Comparison of ENCODE assay signal across 8 cellular contexts in the genomic region with DNA sequence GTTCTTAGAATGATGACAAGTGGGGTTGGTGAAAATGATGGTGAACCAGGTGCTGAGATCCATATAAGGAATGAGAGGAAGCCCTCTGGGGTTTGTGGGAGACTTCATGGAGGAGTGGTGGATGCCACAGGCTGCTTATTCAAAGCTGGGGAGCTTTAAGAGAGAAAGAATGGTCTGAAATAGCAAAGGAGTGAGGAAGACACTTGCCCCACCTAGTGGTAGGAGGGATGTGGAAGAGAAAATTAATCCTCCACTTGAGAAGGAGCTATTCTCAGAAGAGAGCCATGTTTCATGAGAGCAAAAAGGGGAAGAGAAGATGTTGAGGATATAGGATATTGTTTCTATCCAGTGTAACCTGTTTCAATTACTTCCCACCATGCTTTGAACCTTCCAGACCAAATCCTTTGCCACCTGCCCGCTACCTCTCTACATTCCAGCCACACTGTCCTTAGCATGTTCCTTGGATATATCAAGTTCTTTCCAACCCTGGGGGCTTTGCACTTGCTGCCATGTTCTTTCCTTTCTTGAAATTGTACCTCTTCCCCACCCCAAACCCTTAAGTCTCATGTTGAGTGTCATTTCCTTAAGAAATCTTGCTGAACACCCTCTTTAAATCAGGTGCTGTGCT. TPM values are rescaled to one million over a fixed set of nuclear protein-coding genes. Genes with fewer than 3 reads are reported as not detected.
DNase-seq lines count a peak whose midpoint lies in the region; ATAC-seq lines count a peak whose summit lies in the region.

No MANE protein-coding gene starts in this region.

- peaks cover 4% of the 10 kb centered on the region for H3K27me3 Mint-ChIP-seq in activated CD4-positive, alpha-beta memory T cell treated with anti-CD3 and anti-CD28 coated beads, Interleukin-2, amount 10 ng/mL, durations not matched to agents 7 days and 5 days
- H3K27me3 Mint-ChIP-seq in activated CD4-positive, alpha-beta memory T cell treated with anti-CD3 and anti-CD28 coated beads for 36 hours = no peaks in the 10 kb centered on the region

- H3K4me3 Mint-ChIP-seq in activated CD4-positive, alpha-beta memory T cell treated with anti-CD3 and anti-CD28 coated beads, Interleukin-2, amount 10 ng/mL, durations not matched to agents 7 days and 5 days = no peak overlapping the region
- H3K4me3 Mint-ChIP-seq in activated CD4-positive, alpha-beta memory T cell treated with anti-CD3 and anti-CD28 coated beads for 36 hours = no peak overlapping the region

- ATAC-seq in HG03159 (IDR thresholded peaks at IDR 0.05; ENCODE audit: unreplicated experiment) (peak; percentile 72), HG03565 (IDR thresholded peaks at IDR 0.05; ENCODE audit: unreplicated experiment) (no peak), GM19035 (IDR thresholded peaks at IDR 0.05; ENCODE audit: unreplicated experiment) (no peak)

- no peaks in the 10 kb centered on the region for H3K9me3 Mint-ChIP-seq in activated CD4-positive, alpha-beta memory T cell treated with anti-CD3 and anti-CD28 coated beads, Interleukin-2, amount 10 ng/mL, durations not matched to agents 7 days and 5 days
- H3K9me3 Mint-ChIP-seq in activated CD4-positive, alpha-beta memory T cell treated with anti-CD3 and anti-CD28 coated beads for 36 hours = no peaks in the 10 kb centered on the region

- H3K36me3 Mint-ChIP-seq in activated CD4-positive, alpha-beta memory T cell treated with anti-CD3 and anti-CD28 coated beads, Interleukin-2, amount 10 ng/mL, durations not matched to agents 7 days and 5 days (ENCODE audit: low read depth) = no peaks in the 10 kb centered on the region
- no peaks in the 10 kb centered on the region for H3K36me3 Mint-ChIP-seq in activated CD4-positive, alpha-beta memory T cell treated with anti-CD3 and anti-CD28 coated beads for 36 hours

- H3K4me1 Mint-ChIP-seq in activated CD4-positive, alpha-beta memory T cell treated with anti-CD3 and anti-CD28 coated beads, Interleukin-2, amount 10 ng/mL, durations not matched to agents 7 days and 5 days = peaks cover 19% of the 10 kb centered on the region
- H3K4me1 Mint-ChIP-seq in activated CD4-positive, alpha-beta memory T cell treated with anti-CD3 and anti-CD28 coated beads for 36 hours (ENCODE audit: low read depth) = peaks cover 9% of the 10 kb centered on the region

- intact Hi-C loops in activated CD4-positive, alpha-beta memory T cell treated with anti-CD3 and anti-CD28 coated beads for 36 hours (cut with micrococcal nuclease) = loop anchor here (1.0 kb wide), 1 partner anchor 602 kb away; no protein-coding TSS in a partner anchor

- POLR2A ChIA-PET in activated CD4-positive, alpha-beta memory T cell treated with anti-CD3 and anti-CD28 coated beads, Interleukin-2, amount 10 ng/mL, durations not matched to agents 7 days and 5 days (lab: Charles Lee) = interaction anchor here (1.1 to 2.0 kb wide), 2 partner anchors 316 to 507 kb away, joined by 3 to 4 read pairs; no protein-coding TSS in a partner anchor
- POLR2A ChIA-PET in activated CD4-positive, alpha-beta memory T cell treated with anti-CD3 and anti-CD28 coated beads for 36 hours (lab: Charles Lee) = interaction anchor here (1.3 kb wide), 1 partner anchor 11 kb away, joined by 3 read pairs; no protein-coding TSS in a partner anchor

- H3K27ac Mint-ChIP-seq in activated CD4-positive, alpha-beta memory T cell treated with anti-CD3 and anti-CD28 coated beads, Interleukin-2, amount 10 ng/mL, durations not matched to agents 7 days and 5 days = no peak overlapping the region
- no peak overlapping the region for H3K27ac Mint-ChIP-seq in activated CD4-positive, alpha-beta memory T cell treated with anti-CD3 and anti-CD28 coated beads for 36 hours

- peak; percentile 37 for DNase-seq in activated CD4-positive, alpha-beta memory T cell treated with anti-CD3 and anti-CD28 coated beads, Interleukin-2, amount 10 ng/mL, durations not matched to agents 7 days and 5 days
- DNase-seq in activated CD4-positive, alpha-beta memory T cell treated with anti-CD3 and anti-CD28 coated beads for 36 hours = no peak
- DNase-seq in NOMO-1 treated with dmso at 0.1 percent for 144 hours (lab: John Stamatoyannopoulos, UW; ENCODE audit: unreplicated experiment) (peak; percentile 49), cerebellar cortex (ENCODE audit: low spot score) (peak; percentile 52), midbrain (lab: John Stamatoyannopoulos, UW) (peak; percentile 52)

- CTCF ChIA-PET in activated CD4-positive, alpha-beta memory T cell treated with anti-CD3 and anti-CD28 coated beads, Interleukin-2, amount 10 ng/mL, durations not matched to agents 7 days and 5 days (lab: Charles Lee) = interaction anchor here (0.6 to 12.2 kb wide), 44 partner anchors 8 to 683 kb away, joined by 3 to 261 read pairs (median 4); a partner anchor contains a TSS
- CTCF ChIA-PET in activated CD4-positive, alpha-beta memory T cell treated with anti-CD3 and anti-CD28 coated beads for 36 hours (lab: Charles Lee) = interaction anchor here (0.5 to 7.2 kb wide), 35 partner anchors 9 to 646 kb away, joined by 3 to 118 read pairs (median 4); a partner anchor contains a TSS

RNA-seq across cellular contexts. Expression of a gene that starts 19.6 kb away (rescaled TPM):
- total RNA-seq in activated CD4-positive, alpha-beta memory T cell treated with anti-CD3 and anti-CD28 coated beads, Interleukin-2, amount 10 ng/mL, durations not matched to agents 7 days and 5 days = not detected
- total RNA-seq in activated CD4-positive, alpha-beta memory T cell treated with anti-CD3 and anti-CD28 coated beads for 36 hours = not detected
